Comparison of ENCODE assay signal across 8 cellular contexts in the genomic region with DNA sequence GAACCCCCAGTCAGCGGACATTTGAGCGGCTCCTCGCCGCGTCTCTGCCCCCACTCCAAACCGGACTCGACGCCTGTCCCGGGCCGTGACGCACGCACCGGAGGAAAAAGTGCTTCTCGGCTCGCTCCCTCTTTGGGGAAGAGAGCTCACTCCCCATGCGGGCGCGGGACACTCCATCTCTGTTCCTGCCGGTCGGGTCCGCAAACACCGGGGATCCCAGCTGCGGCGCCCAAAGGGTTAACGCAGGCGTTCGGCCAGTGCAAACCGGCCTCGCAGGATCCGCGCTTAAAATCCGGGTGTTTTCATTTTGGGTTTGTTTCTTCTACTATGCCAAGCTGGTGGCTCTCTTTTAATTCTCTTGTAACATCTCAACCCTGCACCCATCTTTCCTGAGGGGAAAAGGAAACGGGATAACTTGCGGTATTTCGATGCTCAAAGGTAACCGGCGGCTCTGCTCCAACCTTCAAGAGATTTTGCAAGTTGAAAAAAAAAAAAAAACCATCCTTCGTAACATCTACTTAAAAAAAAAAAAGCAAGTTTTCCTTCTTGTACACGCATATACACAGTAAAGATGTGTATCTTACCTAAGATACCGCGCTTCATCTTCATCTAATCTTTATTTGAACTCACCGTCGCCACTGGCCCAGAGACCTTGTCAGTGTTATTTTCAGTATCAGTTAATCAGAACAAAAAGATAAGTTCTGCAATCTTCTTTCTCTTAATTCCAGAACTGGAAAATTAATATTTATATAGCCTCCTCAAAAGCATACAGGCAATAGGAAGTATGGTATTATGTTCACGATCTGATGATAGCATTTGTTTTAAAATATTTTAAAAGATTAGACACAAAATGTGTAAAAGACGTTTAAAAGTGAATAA. TPM values are rescaled to one million over a fixed set of nuclear protein-coding genes. Genes with fewer than 3 reads are reported as not detected.
DNase-seq lines count a peak whose midpoint lies in the region; TF ChIP-seq lines count a peak whose summit lies in the region.

No MANE protein-coding gene starts in this region.

- H3K27ac ChIP-seq in Peyer's patch, result peak overlapping the region; percentile 99 to 100 (median 99)
- H3K27ac ChIP-seq in caudate nucleus (ENCODE audit: low read depth, low read length), result peak overlapping the region; percentile 97
- H3K27ac ChIP-seq in layer of hippocampus (ENCODE audit: low read depth, low read length), result peak overlapping the region; percentile 97

- peaks cover 0 to 9% (median 0%) of the 10 kb centered on the region in 4 donors for H3K4me1 ChIP-seq in Peyer's patch

- DNase-seq in DMS53 (lab: John Stamatoyannopoulos, UW) (peak; percentile 85), H4 (ENCODE audit: low spot score) (peak; percentile 16), Peyer's patch (peak in 2 of 3 donors; percentile 48 to 79), caudate nucleus (lab: John Stamatoyannopoulos, UW) (peak in 32 of 61 donors; percentile 36 to 88 (median 74)), T-helper 9 cell (no peak), NCI-H2196 (lab: John Stamatoyannopoulos, UW; ENCODE audit: unreplicated experiment) (no peak)
- peak; percentile 46 to 54 for DNase-seq in stimulated activated CD4-positive, alpha-beta T cell treated with anti-CD3 and anti-CD28 coated beads, Interleukin-2, amount 100 ng/mL, for 24 hours

- H3K4me3 ChIP-seq in Peyer's patch, result peak overlapping the region; percentile 78 to 98 (median 92)

- no peaks in the 10 kb centered on the region for H3K36me3 ChIP-seq in Peyer's patch

- peaks cover 0 to 6% (median 0%) of the 10 kb centered on the region in 4 donors for H3K9me3 ChIP-seq in Peyer's patch

- H3K27me3 ChIP-seq in Peyer's patch, result no peaks in the 10 kb centered on the region
- no peaks in the 10 kb centered on the region for H3K27me3 ChIP-seq in layer of hippocampus (ENCODE audit: control insufficient read depth, insufficient read depth, low read length)

- TF ChIP-seq CTCF in Peyer's patch (IDR thresholded peaks at IDR 0.05), result peak in 2 of 6 experiments; percentile 2 to 3

- TF ChIP-seq POLR2A in Peyer's patch (IDR thresholded peaks at IDR 0.05), result no peak

RNA-seq across cellular contexts. Expression of a gene that starts 1.6 kb away (rescaled TPM):
- 23.2 and 28.7 TPM in 2 replicates for total RNA-seq in H4 (2014; rRNA removed; shearing (Covaris generic))
- 100 to 1,000 TPM in 1 of 4 donors, 10 to 100 TPM in 3; 79.2 to 117 (median 85.7) TPM for total RNA-seq in Peyer's patch

Comparison
In these comparisons a context has a peak if more than half of its experiments do, and no peak if none do; other contexts are left out.
1. DNase-seq: peak in DMS53 (single experiment), H4 (single experiment), Peyer's patch (2 of 3), caudate nucleus (32 of 61) and stimulated activated CD4-positive, alpha-beta T cell treated with anti-CD3 and anti-CD28 coated beads, Interleukin-2, amount 100 ng/mL, for 24 hours (2 of 2); none in T-helper 9 cell (single experiment) and NCI-H2196 (single experiment).
2. Peak in every context shown above with its lines, with median percentiles within 50 percentile points of each other: H3K27ac ChIP-seq.